25 cellular contexts compared by ENCODE assay signal in the genomic region with DNA sequence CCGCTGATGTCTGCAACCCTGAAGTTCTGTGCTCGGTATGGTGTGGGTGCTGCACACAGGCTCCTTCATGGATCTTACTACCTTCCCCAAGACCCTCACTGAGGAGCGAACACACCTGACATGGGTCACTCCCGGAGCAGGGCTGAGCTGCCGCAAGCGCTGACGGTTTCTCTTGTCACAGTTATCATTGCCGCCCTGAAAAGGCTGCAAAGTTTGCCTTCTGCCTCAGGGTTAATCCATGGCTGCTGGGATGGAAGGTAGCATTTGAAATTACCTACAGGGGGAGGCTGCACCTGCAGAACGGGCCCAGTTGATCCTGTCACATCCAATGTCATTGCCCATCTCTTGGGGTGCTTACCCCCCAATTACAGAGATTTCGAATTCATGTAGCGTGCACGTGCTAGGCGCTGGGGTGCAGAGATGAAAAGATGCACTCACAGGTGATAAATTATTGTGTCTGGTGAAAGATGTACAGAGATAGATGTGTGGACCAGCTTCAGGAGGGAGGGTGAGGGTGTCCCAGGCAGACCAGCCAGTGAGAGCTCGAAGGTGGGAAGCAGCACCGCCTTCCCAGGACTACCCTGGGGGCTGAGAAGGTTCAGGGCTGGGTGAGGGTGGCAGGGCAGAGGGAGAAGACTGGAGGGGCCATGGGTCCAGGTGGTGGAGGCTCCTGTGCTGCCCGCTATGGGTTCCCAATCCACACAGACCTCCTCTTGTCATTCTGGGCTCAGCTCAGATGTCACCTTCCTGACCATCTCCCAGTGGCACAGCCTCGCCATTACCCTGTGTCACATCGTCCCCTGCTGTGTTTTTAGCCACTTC.
DNase-seq lines count a peak whose midpoint lies in the region; ATAC-seq, FAIRE-seq and TF ChIP-seq lines count a peak whose summit lies in the region.
"Had no signal": no experiment of that assay in that cellular context is flagged by ENCODE, and none has a peak within 500 bp of the region (broad histone marks: within the 10 kb centered on the region; RNA-seq: fewer than 3 reads in every experiment).

No MANE protein-coding gene starts in this region.

- H3K27ac ChIP-seq in caudate nucleus (ENCODE audit: low read depth, low read length), result peak overlapping the region; percentile 55
- H3K27ac ChIP-seq: gastroesophageal sphincter, tibial artery had no signal

- no peaks in the 10 kb centered on the region for H3K4me1 Mint-ChIP-seq in activated CD4-positive, alpha-beta T cell treated with anti-CD3 and anti-CD28 coated beads for 36 hours
- H3K4me1 Mint-ChIP-seq in stimulated activated effector memory CD8-positive, alpha-beta T cell treated with anti-CD3 and anti-CD28 coated beads, Interleukin-12 subunit alpha, Interleukin-12 subunit beta, amount 100 ng/mL, for 72 hours, result no peaks in the 10 kb centered on the region
- H3K4me1 Mint-ChIP-seq: activated naive CD8-positive, alpha-beta T cell treated with anti-CD3 and anti-CD28 coated beads, Interleukin-2, amount 10 ng/mL, durations not matched to agents 7 days and 5 days; stimulated activated memory B cell treated with anti-CD40 and anti-IgM and Interleukin-4, amounts not matched to agents 10 μg/mL and 1 μg/mL and 100 μg/mL, for 72 hours had no signal

- H3K27ac Mint-ChIP-seq in activated CD4-positive, alpha-beta T cell treated with anti-CD3 and anti-CD28 coated beads for 36 hours, result no peak overlapping the region
- H3K27ac Mint-ChIP-seq in stimulated activated effector memory CD8-positive, alpha-beta T cell treated with anti-CD3 and anti-CD28 coated beads, Interleukin-12 subunit alpha, Interleukin-12 subunit beta, amount 100 ng/mL, for 72 hours, result no peak overlapping the region
- H3K27ac Mint-ChIP-seq: activated naive CD8-positive, alpha-beta T cell treated with anti-CD3 and anti-CD28 coated beads, Interleukin-2, amount 10 ng/mL, durations not matched to agents 7 days and 5 days; activated T-helper 2 cell treated with anti-CD3 and anti-CD28 coated beads, Interferon-gamma antibody, Interleukin-2, Interleukin-4, amounts not matched to agents 10 μg/mL and 5 μg/mL and 100 μg/mL, durations not matched to agents 14 hours and 24 hours and 36 hours; CD4-positive, alpha-beta T cell; stimulated activated memory B cell treated with anti-CD40 and anti-IgM and Interleukin-4, amounts not matched to agents 10 μg/mL and 1 μg/mL and 100 μg/mL, for 72 hours had no signal

- H3K4me3 ChIP-seq in lower leg skin (ENCODE audit: low read depth, poor library complexity, severe bottlenecking), result no peak overlapping the region
- H3K4me3 ChIP-seq: gastroesophageal sphincter, smooth muscle cell, tibial artery had no signal

- CTCF ChIA-PET in activated CD4-positive, alpha-beta T cell treated with anti-CD3 and anti-CD28 coated beads for 36 hours (lab: Charles Lee), result interaction anchor here (0.6 kb wide), 1 partner anchor 61 kb away, joined by 3 read pairs; no protein-coding TSS in a partner anchor

- intact Hi-C loops in activated CD4-positive, alpha-beta T cell treated with anti-CD3 and anti-CD28 coated beads for 36 hours (cut with DNase I, micrococcal nuclease), result no loop called here
- intact Hi-C loops in lower leg skin (cut with DNase I; ENCODE audit: low total_unique reads), result no loop called here

- no peak for TF ChIP-seq POLR2A in lower leg skin (IDR thresholded peaks at IDR 0.05)

- no peak for ATAC-seq in activated CD4-positive, alpha-beta T cell treated with anti-CD3 and anti-CD28 coated beads for 36 hours
- peak; percentile 8 for ATAC-seq in stimulated activated effector memory CD8-positive, alpha-beta T cell treated with anti-CD3 and anti-CD28 coated beads, Interleukin-12 subunit alpha, Interleukin-12 subunit beta, amount 100 ng/mL, for 72 hours
- ATAC-seq: gastroesophageal sphincter; stimulated activated memory B cell treated with anti-CD40 and anti-IgM and Interleukin-4, amounts not matched to agents 10 μg/mL and 1 μg/mL and 100 μg/mL, for 72 hours had no signal

- H3K36me3 Mint-ChIP-seq in activated CD4-positive, alpha-beta T cell treated with anti-CD3 and anti-CD28 coated beads for 36 hours (ENCODE audit: low read depth), result no peaks in the 10 kb centered on the region
- no peaks in the 10 kb centered on the region for H3K36me3 Mint-ChIP-seq in stimulated activated effector memory CD8-positive, alpha-beta T cell treated with anti-CD3 and anti-CD28 coated beads, Interleukin-12 subunit alpha, Interleukin-12 subunit beta, amount 100 ng/mL, for 72 hours
- H3K36me3 Mint-ChIP-seq: activated naive CD8-positive, alpha-beta T cell treated with anti-CD3 and anti-CD28 coated beads, Interleukin-2, amount 10 ng/mL, durations not matched to agents 7 days and 5 days; stimulated activated memory B cell treated with anti-CD40 and anti-IgM and Interleukin-4, amounts not matched to agents 10 μg/mL and 1 μg/mL and 100 μg/mL, for 72 hours had no signal

- H3K27me3 Mint-ChIP-seq in activated CD4-positive, alpha-beta T cell treated with anti-CD3 and anti-CD28 coated beads for 36 hours, result peaks cover 2% of the 10 kb centered on the region
- H3K27me3 Mint-ChIP-seq: CD4-positive, alpha-beta T cell; stimulated activated memory B cell treated with anti-CD40 and anti-IgM and Interleukin-4, amounts not matched to agents 10 μg/mL and 1 μg/mL and 100 μg/mL, for 72 hours had no signal

- no peak for FAIRE-seq in D721Med (lab: Jason Lieb, UNC)
- FAIRE-seq: keratinocyte had no signal

- WGBS in lower leg skin, 2 donors, result 92 to 93% methylated on average over 18 of the region's 18 CpGs

- H3K9me3 Mint-ChIP-seq in activated CD4-positive, alpha-beta T cell treated with anti-CD3 and anti-CD28 coated beads for 36 hours (ENCODE audit: low read depth), result no peaks in the 10 kb centered on the region
- no peaks in the 10 kb centered on the region for H3K9me3 Mint-ChIP-seq in stimulated activated effector memory CD8-positive, alpha-beta T cell treated with anti-CD3 and anti-CD28 coated beads, Interleukin-12 subunit alpha, Interleukin-12 subunit beta, amount 100 ng/mL, for 72 hours
- H3K9me3 Mint-ChIP-seq: activated naive CD8-positive, alpha-beta T cell treated with anti-CD3 and anti-CD28 coated beads, Interleukin-2, amount 10 ng/mL, durations not matched to agents 7 days and 5 days; activated T-helper 2 cell treated with anti-CD3 and anti-CD28 coated beads, Interferon-gamma antibody, Interleukin-2, Interleukin-4, amounts not matched to agents 10 μg/mL and 5 μg/mL and 100 μg/mL, durations not matched to agents 14 hours and 24 hours and 36 hours; CD4-positive, alpha-beta T cell; stimulated activated memory B cell treated with anti-CD40 and anti-IgM and Interleukin-4, amounts not matched to agents 10 μg/mL and 1 μg/mL and 100 μg/mL, for 72 hours had no signal

- H3K4me3 Mint-ChIP-seq in activated CD4-positive, alpha-beta T cell treated with anti-CD3 and anti-CD28 coated beads for 36 hours, result no peak overlapping the region
- H3K4me3 Mint-ChIP-seq in stimulated activated effector memory CD8-positive, alpha-beta T cell treated with anti-CD3 and anti-CD28 coated beads, Interleukin-12 subunit alpha, Interleukin-12 subunit beta, amount 100 ng/mL, for 72 hours, result no peak overlapping the region
- H3K4me3 Mint-ChIP-seq: activated naive CD8-positive, alpha-beta T cell treated with anti-CD3 and anti-CD28 coated beads, Interleukin-2, amount 10 ng/mL, durations not matched to agents 7 days and 5 days; CD4-positive, alpha-beta T cell; stimulated activated memory B cell treated with anti-CD40 and anti-IgM and Interleukin-4, amounts not matched to agents 10 μg/mL and 1 μg/mL and 100 μg/mL, for 72 hours had no signal

- TF ChIP-seq CTCF in lower leg skin (IDR thresholded peaks at IDR 0.05), result no peak
- no peak for TF ChIP-seq CTCF in D721Med (IDR thresholded peaks at IDR 0.05; ENCODE audit: insufficient read depth, missing control alignments)

- POLR2A ChIA-PET in activated CD4-positive, alpha-beta T cell treated with anti-CD3 and anti-CD28 coated beads for 36 hours (lab: Charles Lee), result no interaction called here

- peak; percentile 4 for DNase-seq in activated CD4-positive, alpha-beta T cell treated with anti-CD3 and anti-CD28 coated beads for 1 hour
- no peak for DNase-seq in activated CD4-positive, alpha-beta T cell treated with anti-CD3 and anti-CD28 coated beads for 36 hours
- DNase-seq in caudate nucleus (lab: John Stamatoyannopoulos, UW) (no peak), lower leg skin (ENCODE audit: low spot score in 2 of 2) (peak; percentile 8 to 66), epidermal melanocyte (ENCODE audit: insufficient read length, low spot score) (no peak), D721Med (ENCODE audit: insufficient read length, low spot score) (no peak)
- peak in 1 of 2 donors; percentile 32 for DNase-seq in stimulated activated effector memory CD8-positive, alpha-beta T cell treated with anti-CD3 and anti-CD28 coated beads, Interleukin-12 subunit alpha, Interleukin-12 subunit beta, amount 100 ng/mL, for 72 hours (ENCODE audit: low spot score in 2 of 2)
- no peak for DNase-seq in effector CD4-positive, alpha-beta T cell
- DNase-seq: 8988T; activated CD4-positive, alpha-beta T cell treated with anti-CD3 and anti-CD28 coated beads for 4 hours; activated naive CD8-positive, alpha-beta T cell treated with anti-CD3 and anti-CD28 coated beads, Interleukin-2, amount 10 ng/mL, durations not matched to agents 7 days and 5 days; CD4-positive, alpha-beta T cell; DMS 273 treated with DMSO at 0.1 percent for 48 hours; HCEC 1CT; Kasumi-1; mammary epithelial cell; NCI-H187; NCI-H69; T-helper 1 cell had no signal

Comparison
In these comparisons a context has a peak if more than half of its experiments do, and no peak if none do; other contexts are left out.
1. DNase-seq: peak in activated CD4-positive, alpha-beta T cell treated with anti-CD3 and anti-CD28 coated beads for 1 hour (single experiment) and lower leg skin (2 of 2); none in activated CD4-positive, alpha-beta T cell treated with anti-CD3 and anti-CD28 coated beads for 36 hours (single experiment), caudate nucleus (0 of 61), epidermal melanocyte (single experiment), D721Med (single experiment) and effector CD4-positive, alpha-beta T cell (single experiment).